In genomic region chr12:46472893-46473633, GRCh38 we compare ENCODE assay signal across 8 cellular contexts.
DNase-seq lines count a peak whose midpoint lies in the region; ATAC-seq and TF ChIP-seq lines count a peak whose summit lies in the region.

No MANE protein-coding gene starts in this region.

- peak overlapping the region; percentile 37 for H3K9ac ChIP-seq in Loucy (ENCODE audit: low read depth, low read length, poor library complexity, severe bottlenecking)

- TF ChIP-seq POLR2A in breast epithelium (IDR thresholded peaks at IDR 0.05), result no peak

- H3K27me3 Mint-ChIP-seq in naive B cell, result no peaks in the 10 kb centered on the region

- no peaks in the 10 kb centered on the region for H3K9me2 ChIP-seq in Loucy (replicated peaks; ENCODE audit: low read depth, low read length)

- ATAC-seq in naive B cell (ENCODE audit: low read depth in 2 of 2) (no peak), GM21737 (IDR thresholded peaks at IDR 0.05; ENCODE audit: unreplicated experiment) (no peak)

- H4K20me1 ChIP-seq in Loucy (ENCODE audit: insufficient read depth, low read length, poor library complexity, severe bottlenecking), result no peaks in the 10 kb centered on the region

- peak; percentile 89 for DNase-seq in DMS53 (lab: John Stamatoyannopoulos, UW)
- no peak for DNase-seq in breast epithelium (ENCODE audit: low spot score in 2 of 2)
- no peak for DNase-seq in naive B cell
- no peak for DNase-seq in NCI-H1694 (lab: John Stamatoyannopoulos, UW)
- DNase-seq in NOMO-1 treated with DMSO at 0.1 percent for 48 hours (lab: John Stamatoyannopoulos, UW; ENCODE audit: unreplicated experiment), result no peak
- DNase-seq in activated T-cell treated with anti-CD3 and anti-CD28 coated beads for 4 hours, result no peak

- peak overlapping the region in 3 of 6 donors; percentile 42 to 94 (median 85) for H3K27ac Mint-ChIP-seq in naive B cell

- peaks cover 7% of the 10 kb centered on the region; the same call in 1 of the 2 replicates for H3F3A ChIP-seq in Loucy (ENCODE audit: low read depth)

- peak overlapping the region; percentile 40 to 79 for H3K27ac ChIP-seq in breast epithelium

- no peaks in the 10 kb centered on the region for H3K36me3 ChIP-seq in Loucy (ENCODE audit: insufficient read depth, low read length)
- H3K36me3 ChIP-seq in breast epithelium, result no peaks in the 10 kb centered on the region

- no peaks in the 10 kb centered on the region for H3K27me3 ChIP-seq in Loucy (ENCODE audit: insufficient read depth, low read length, poor library complexity, severe bottlenecking)
- H3K27me3 ChIP-seq in breast epithelium, result no peaks in the 10 kb centered on the region

- H3K9me3 ChIP-seq in Loucy (ENCODE audit: insufficient read depth, low read depth, low read length), result no peaks in the 10 kb centered on the region
- H3K9me3 ChIP-seq in breast epithelium, result no peaks in the 10 kb centered on the region

- peaks cover 0 to 1% (median 0%) of the 10 kb centered on the region in 7 donors for H3K9me3 Mint-ChIP-seq in naive B cell

- H3K4me2 ChIP-seq in Loucy (ENCODE audit: low read depth, low read length, poor library complexity, severe bottlenecking), result peak overlapping the region; percentile 64

- H2AFZ ChIP-seq in Loucy (ENCODE audit: low read length), result peak overlapping the region; percentile 13; the same call in 1 of the 2 replicates

- TF ChIP-seq CTCF in Loucy (conservative IDR thresholded peaks at IDR 0.05; ENCODE audit: low read length), result no peak
- no peak for TF ChIP-seq CTCF in breast epithelium (IDR thresholded peaks at IDR 0.05)

- H3K4me1 ChIP-seq in Loucy (ENCODE audit: insufficient read depth, low read length, poor library complexity, severe bottlenecking), result peaks cover 43% of the 10 kb centered on the region
- H3K4me1 ChIP-seq in breast epithelium, result no peaks in the 10 kb centered on the region

- H3K36me3 Mint-ChIP-seq in naive B cell, result peaks cover 0 to 9% of the 10 kb centered on the region in 2 donors

- peaks cover 25% of the 10 kb centered on the region for H3K79me2 ChIP-seq in Loucy (ENCODE audit: insufficient read depth, low read length)

- peak overlapping the region in 7 of 8 donors; percentile 56 to 94 (median 84) for H3K4me3 Mint-ChIP-seq in naive B cell

- H3K4me1 Mint-ChIP-seq in naive B cell, result peaks cover 27 to 33% (median 31%) of the 10 kb centered on the region in 3 donors

- H3K4me3 ChIP-seq in Loucy (ENCODE audit: low read length, poor library complexity, severe bottlenecking) (peak overlapping the region; percentile 47), breast epithelium (no peak overlapping the region)

- intact Hi-C loops in breast epithelium (cut with DNase I; ENCODE audit: low total_unique reads), result no loop called here
